Comparison of ENCODE assay signal across 1 cellular context in the genomic region with DNA sequence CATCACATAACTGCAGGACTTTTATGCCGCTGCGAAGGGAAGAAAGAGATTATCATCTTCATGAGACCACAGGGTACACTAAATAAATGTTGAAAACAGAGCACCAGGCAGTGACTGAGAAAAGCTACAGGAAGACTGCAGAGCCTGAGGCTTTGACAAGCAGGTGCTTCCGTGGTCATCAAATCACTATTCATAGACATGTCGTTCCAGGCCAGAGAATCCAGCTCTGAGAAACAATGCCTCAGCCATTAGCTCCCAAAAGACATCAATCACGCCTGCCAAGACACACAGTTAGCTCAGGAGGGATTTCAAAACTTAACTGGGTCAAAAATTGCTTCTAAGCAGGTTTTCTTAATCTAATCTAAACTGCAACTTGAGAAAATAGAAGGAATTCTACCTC.
TF ChIP-seq lines count a peak whose summit lies in the region.

No MANE protein-coding gene starts in this region.

TF ChIP-seq in neural cell, 6 proteins besides CTCF, POLR2A, EP300 and RAD21 (continued from another document):
- TF ChIP-seq, protein P1, sequence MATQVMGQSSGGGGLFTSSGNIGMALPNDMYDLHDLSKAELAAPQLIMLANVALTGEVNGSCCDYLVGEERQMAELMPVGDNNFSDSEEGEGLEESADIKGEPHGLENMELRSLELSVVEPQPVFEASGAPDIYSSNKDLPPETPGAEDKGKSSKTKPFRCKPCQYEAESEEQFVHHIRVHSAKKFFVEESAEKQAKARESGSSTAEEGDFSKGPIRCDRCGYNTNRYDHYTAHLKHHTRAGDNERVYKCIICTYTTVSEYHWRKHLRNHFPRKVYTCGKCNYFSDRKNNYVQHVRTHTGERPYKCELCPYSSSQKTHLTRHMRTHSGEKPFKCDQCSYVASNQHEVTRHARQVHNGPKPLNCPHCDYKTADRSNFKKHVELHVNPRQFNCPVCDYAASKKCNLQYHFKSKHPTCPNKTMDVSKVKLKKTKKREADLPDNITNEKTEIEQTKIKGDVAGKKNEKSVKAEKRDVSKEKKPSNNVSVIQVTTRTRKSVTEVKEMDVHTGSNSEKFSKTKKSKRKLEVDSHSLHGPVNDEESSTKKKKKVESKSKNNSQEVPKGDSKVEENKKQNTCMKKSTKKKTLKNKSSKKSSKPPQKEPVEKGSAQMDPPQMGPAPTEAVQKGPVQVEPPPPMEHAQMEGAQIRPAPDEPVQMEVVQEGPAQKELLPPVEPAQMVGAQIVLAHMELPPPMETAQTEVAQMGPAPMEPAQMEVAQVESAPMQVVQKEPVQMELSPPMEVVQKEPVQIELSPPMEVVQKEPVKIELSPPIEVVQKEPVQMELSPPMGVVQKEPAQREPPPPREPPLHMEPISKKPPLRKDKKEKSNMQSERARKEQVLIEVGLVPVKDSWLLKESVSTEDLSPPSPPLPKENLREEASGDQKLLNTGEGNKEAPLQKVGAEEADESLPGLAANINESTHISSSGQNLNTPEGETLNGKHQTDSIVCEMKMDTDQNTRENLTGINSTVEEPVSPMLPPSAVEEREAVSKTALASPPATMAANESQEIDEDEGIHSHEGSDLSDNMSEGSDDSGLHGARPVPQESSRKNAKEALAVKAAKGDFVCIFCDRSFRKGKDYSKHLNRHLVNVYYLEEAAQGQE (IDR thresholded peaks at IDR 0.05; ENCODE audit: borderline replicate concordance), result no peak
